9 cellular contexts compared by ENCODE assay signal in genomic region chr2:219309278-219309677, GRCh38. TPM values are rescaled to one million over a fixed set of nuclear protein-coding genes. Genes with fewer than 3 reads are reported as not detected.
DNase-seq lines count a peak whose midpoint lies in the region; ATAC-seq and TF ChIP-seq lines count a peak whose summit lies in the region.
"Had no signal": no experiment of that assay in that cellular context is flagged by ENCODE, and none has a peak within 500 bp of the region (broad histone marks: within the 10 kb centered on the region; RNA-seq: fewer than 3 reads in every experiment).

Gene PTPRN (minus strand): TSS chr2:219309401. CDS start chr2:219309332, 69 bp downstream.

- H3K4me1 ChIP-seq in effector memory CD4-positive, alpha-beta T cell (ENCODE audit: control insufficient read depth, insufficient read depth, low read length, poor library complexity, severe bottlenecking) = no peaks in the 10 kb centered on the region

- H3K27me3 Mint-ChIP-seq in brain (peaks cover 70% of the 10 kb centered on the region), nephron (ENCODE audit: low read depth) (peaks cover 78% of the 10 kb centered on the region)

- TF ChIP-seq CTCF in brain (conservative IDR thresholded peaks at IDR 0.05) (no peak), nephron (IDR thresholded peaks at IDR 0.05; ENCODE audit: unreplicated experiment in 3 of 3) (no peak)

- ATAC-seq in HG02798 (IDR thresholded peaks at IDR 0.05; ENCODE audit: poor library complexity, unreplicated experiment) (no peak), HG02884 (IDR thresholded peaks at IDR 0.05; ENCODE audit: unreplicated experiment) (no peak)

- H3K4me1 Mint-ChIP-seq in brain = peaks cover 9% of the 10 kb centered on the region
- H3K4me1 Mint-ChIP-seq in nephron = no peaks in the 10 kb centered on the region

- H3K36me3 ChIP-seq in effector memory CD4-positive, alpha-beta T cell (ENCODE audit: control insufficient read depth, insufficient read depth, low read length) = no peaks in the 10 kb centered on the region
- H3K36me3 ChIP-seq: suprapubic skin had no signal

- H3K27ac ChIP-seq in effector memory CD4-positive, alpha-beta T cell (ENCODE audit: insufficient read depth, low read length, poor library complexity, severe bottlenecking) = no peak within 1 kb of the TSS
- H3K27ac ChIP-seq: suprapubic skin had no signal

- H3K9me3 Mint-ChIP-seq in brain = peaks cover 0 to 4% (median 0%) of the 10 kb centered on the region in 5 experiments
- peaks cover 4% of the 10 kb centered on the region for H3K9me3 Mint-ChIP-seq in nephron

- peak within 1 kb of the TSS; percentile 88 to 97 (median 93) for H3K4me3 Mint-ChIP-seq in brain
- H3K4me3 Mint-ChIP-seq in nephron = peak within 1 kb of the TSS in 2 of 3 experiments; percentile 42 to 66

- H3K27ac Mint-ChIP-seq in brain (peak within 1 kb of the TSS; percentile 68 to 98 (median 89)), nephron (no peak within 1 kb of the TSS)

- H3K27me3 ChIP-seq in effector memory CD4-positive, alpha-beta T cell (replicated peaks; ENCODE audit: control insufficient read depth, insufficient read depth, low read length, poor library complexity, severe bottlenecking) = peaks cover 29% of the 10 kb centered on the region

- H3K9me3 ChIP-seq in effector memory CD4-positive, alpha-beta T cell (ENCODE audit: control insufficient read depth, low read length) = no peaks in the 10 kb centered on the region
- H3K9me3 ChIP-seq: suprapubic skin had no signal

- DNase-seq in DMS79 treated with DMSO at 0.1 percent for 48 hours (lab: John Stamatoyannopoulos, UW) (peak; percentile 48), NCI-H2171 (lab: John Stamatoyannopoulos, UW) (peak; percentile 85), hepatic stellate cell (ENCODE audit: low spot score) (no peak)
- no peak for DNase-seq in effector memory CD4-positive, alpha-beta T cell

- no peak within 1 kb of the TSS for H3K4me3 ChIP-seq in effector memory CD4-positive, alpha-beta T cell (ENCODE audit: insufficient read depth, low read depth, low read length, poor library complexity, severe bottlenecking)
- H3K4me3 ChIP-seq: suprapubic skin had no signal

- H3K36me3 Mint-ChIP-seq in brain = peaks cover 8% of the 10 kb centered on the region
- no peaks in the 10 kb centered on the region for H3K36me3 Mint-ChIP-seq in nephron (ENCODE audit: low read depth)

RNA-seq across cellular contexts. Expression of gene PTPRN, which starts in this region (rescaled TPM):
- 145 TPM for polyA plus RNA-seq in brain (ENCODE audit: insufficient read depth, low read depth, low replicate concordance)

Comparison
In these comparisons a context has a peak if more than half of its experiments do, and no peak if none do; other contexts are left out.
1. DNase-seq: peak in DMS79 treated with DMSO at 0.1 percent for 48 hours (single experiment) and NCI-H2171 (single experiment); none in effector memory CD4-positive, alpha-beta T cell (0 of 3) and hepatic stellate cell (single experiment).
2. H3K27ac Mint-ChIP-seq: peak in brain (5 of 5); none in nephron (0 of 3).